ENCODE assay signal across 8 cellular contexts in the genomic region with DNA sequence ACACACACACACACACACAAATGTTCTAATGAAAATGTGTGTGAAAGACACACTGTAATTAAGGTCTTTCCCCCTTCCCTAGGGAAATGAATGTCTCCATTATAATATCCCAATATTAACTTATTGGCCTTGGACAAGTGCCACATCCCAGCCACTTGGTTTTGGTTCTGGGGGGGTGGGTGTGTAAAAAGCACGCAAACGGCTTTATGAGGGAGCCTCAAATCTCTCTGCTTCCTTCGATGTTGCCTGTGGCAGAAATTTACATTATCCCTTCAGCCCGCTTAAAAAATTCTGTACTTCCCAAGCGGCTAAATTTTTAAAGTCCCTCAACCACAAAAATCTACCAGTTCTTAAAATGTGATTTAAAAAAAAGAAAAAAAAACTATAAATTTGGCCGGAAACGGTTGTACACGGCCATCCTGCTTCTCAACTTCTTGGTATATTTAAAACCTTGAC. TPM values are rescaled to one million over a fixed set of nuclear protein-coding genes. Genes with fewer than 3 reads are reported as not detected.
DNase-seq lines count a peak whose midpoint lies in the region; ATAC-seq and TF ChIP-seq lines count a peak whose summit lies in the region.

No MANE protein-coding gene starts in this region.

- H3K4me3 ChIP-seq in liver (ENCODE audit: low read depth in 1 of 3, low read length in 3 of 3) (peak overlapping the region; percentile 62 to 83 (median 65)), urinary bladder (ENCODE audit: low read depth, low read length) (peak overlapping the region; percentile 50)

- H3K27me3 Mint-ChIP-seq in activated naive CD4-positive, alpha-beta T cell treated with anti-CD3 and anti-CD28 coated beads, Interleukin-2, amount 50 U/mL, for 24 hours: no peaks in the 10 kb centered on the region
- no peaks in the 10 kb centered on the region for H3K27me3 Mint-ChIP-seq in activated naive CD8-positive, alpha-beta T cell

- H3K27ac Mint-ChIP-seq in activated naive CD4-positive, alpha-beta T cell treated with anti-CD3 and anti-CD28 coated beads, Interleukin-2, amount 50 U/mL, for 24 hours: peak overlapping the region; percentile 98
- peak overlapping the region; percentile 93 for H3K27ac Mint-ChIP-seq in activated naive CD8-positive, alpha-beta T cell

- peaks cover 3 to 14% (median 7%) of the 10 kb centered on the region in 4 donors for H3K4me1 ChIP-seq in liver (ENCODE audit: control insufficient read depth in 4 of 4, insufficient read depth in 4 of 4, low read length in 3 of 4)
- no peaks in the 10 kb centered on the region for H3K4me1 ChIP-seq in urinary bladder (ENCODE audit: insufficient read depth)

- TF ChIP-seq RAD21 in liver (IDR thresholded peaks at IDR 0.05): no peak

- H3K9me3 ChIP-seq in liver (ENCODE audit: control insufficient read depth in 4 of 4, low read length in 3 of 4): no peaks in the 10 kb centered on the region

- no peaks in the 10 kb centered on the region for H3K36me3 Mint-ChIP-seq in activated naive CD4-positive, alpha-beta T cell treated with anti-CD3 and anti-CD28 coated beads, Interleukin-2, amount 50 U/mL, for 24 hours
- H3K36me3 Mint-ChIP-seq in activated naive CD8-positive, alpha-beta T cell: no peaks in the 10 kb centered on the region

- H3K9ac ChIP-seq in liver (ENCODE audit: low read depth in 1 of 2, low read length in 2 of 2): peak overlapping the region in 1 of 2 donors; percentile 79

- peak overlapping the region; percentile 93 for H3K4me3 Mint-ChIP-seq in activated naive CD4-positive, alpha-beta T cell treated with anti-CD3 and anti-CD28 coated beads, Interleukin-2, amount 50 U/mL, for 24 hours
- peak overlapping the region; percentile 93 for H3K4me3 Mint-ChIP-seq in activated naive CD8-positive, alpha-beta T cell

- H3K9me3 Mint-ChIP-seq in activated naive CD4-positive, alpha-beta T cell treated with anti-CD3 and anti-CD28 coated beads, Interleukin-2, amount 50 U/mL, for 24 hours: no peaks in the 10 kb centered on the region
- H3K9me3 Mint-ChIP-seq in activated naive CD8-positive, alpha-beta T cell (ENCODE audit: low read depth): no peaks in the 10 kb centered on the region

- DNase-seq in activated naive CD4-positive, alpha-beta T cell (lab: John Stamatoyannopoulos, UW): no peak
- DNase-seq in glomerular visceral epithelial cell (ENCODE audit: extremely low spot score): no peak

- H3K36me3 ChIP-seq in liver (ENCODE audit: control insufficient read depth in 4 of 4, insufficient read depth in 3 of 4, low read depth in 1 of 4, low read length in 3 of 4) (no peaks in the 10 kb centered on the region), urinary bladder (ENCODE audit: insufficient read depth) (no peaks in the 10 kb centered on the region)

- ATAC-seq in activated CD4-positive, CD25-positive, alpha-beta regulatory T cell treated with anti-CD3 and anti-CD28 coated beads, Interleukin-2, amount 50 U/mL, for 24 hours: no peak
- ATAC-seq in GM21825 (IDR thresholded peaks at IDR 0.05; ENCODE audit: unreplicated experiment): no peak

- no peak for TF ChIP-seq CTCF in liver (IDR thresholded peaks at IDR 0.05; ENCODE audit: low read depth, low read length, missing input control)

- 37% methylated on average over 8 of the region's 8 CpGs for WGBS in liver
- WGBS in urinary bladder: 11% methylated on average over 8 of the region's 8 CpGs

- peaks cover 56% of the 10 kb centered on the region for H3K4me1 Mint-ChIP-seq in activated naive CD4-positive, alpha-beta T cell treated with anti-CD3 and anti-CD28 coated beads, Interleukin-2, amount 50 U/mL, for 24 hours
- H3K4me1 Mint-ChIP-seq in activated naive CD8-positive, alpha-beta T cell (ENCODE audit: low read depth): peaks cover 50% of the 10 kb centered on the region

- H3K27me3 ChIP-seq in liver (ENCODE audit: control insufficient read depth in 4 of 4, insufficient read depth in 4 of 4, low read length in 3 of 4): no peaks in the 10 kb centered on the region

- H3K27ac ChIP-seq in liver (ENCODE audit: low read depth in 1 of 2, low read length in 2 of 2) (peak overlapping the region; percentile 69 to 80), urinary bladder (ENCODE audit: low read depth) (no peak overlapping the region)

TF ChIP-seq in liver, 16 proteins besides CTCF, POLR2A, EP300 and RAD21:
- TF ChIP-seq, protein P1, sequence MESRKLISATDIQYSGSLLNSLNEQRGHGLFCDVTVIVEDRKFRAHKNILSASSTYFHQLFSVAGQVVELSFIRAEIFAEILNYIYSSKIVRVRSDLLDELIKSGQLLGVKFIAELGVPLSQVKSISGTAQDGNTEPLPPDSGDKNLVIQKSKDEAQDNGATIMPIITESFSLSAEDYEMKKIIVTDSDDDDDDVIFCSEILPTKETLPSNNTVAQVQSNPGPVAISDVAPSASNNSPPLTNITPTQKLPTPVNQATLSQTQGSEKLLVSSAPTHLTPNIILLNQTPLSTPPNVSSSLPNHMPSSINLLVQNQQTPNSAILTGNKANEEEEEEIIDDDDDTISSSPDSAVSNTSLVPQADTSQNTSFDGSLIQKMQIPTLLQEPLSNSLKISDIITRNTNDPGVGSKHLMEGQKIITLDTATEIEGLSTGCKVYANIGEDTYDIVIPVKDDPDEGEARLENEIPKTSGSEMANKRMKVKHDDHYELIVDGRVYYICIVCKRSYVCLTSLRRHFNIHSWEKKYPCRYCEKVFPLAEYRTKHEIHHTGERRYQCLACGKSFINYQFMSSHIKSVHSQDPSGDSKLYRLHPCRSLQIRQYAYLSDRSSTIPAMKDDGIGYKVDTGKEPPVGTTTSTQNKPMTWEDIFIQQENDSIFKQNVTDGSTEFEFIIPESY (IDR thresholded peaks at IDR 0.05): no peak
- TF ChIP-seq YY1 (IDR thresholded peaks at IDR 0.05) (no peak), JUND (IDR thresholded peaks at IDR 0.05) (no peak), RXRA (IDR thresholded peaks at IDR 0.05) (no peak), HNF4G (IDR thresholded peaks at IDR 0.05) (no peak), EGR1 (IDR thresholded peaks at IDR 0.05; ENCODE audit: low read depth in 2 of 2) (no peak), SP1 (IDR thresholded peaks at IDR 0.05) (no peak), GABPA (IDR thresholded peaks at IDR 0.05 in 1 of 2, conservative IDR thresholded peaks at IDR 0.05 in 1 of 2) (no peak), FOXA1 (IDR thresholded peaks at IDR 0.05) (no peak), FOXA2 (IDR thresholded peaks at IDR 0.05) (no peak), HNF4A (conservative IDR thresholded peaks at IDR 0.05) (no peak), TAF1 (conservative IDR thresholded peaks at IDR 0.05) (no peak), NR2F2 (IDR thresholded peaks at IDR 0.05) (no peak)
- TF ChIP-seq, protein P2, sequence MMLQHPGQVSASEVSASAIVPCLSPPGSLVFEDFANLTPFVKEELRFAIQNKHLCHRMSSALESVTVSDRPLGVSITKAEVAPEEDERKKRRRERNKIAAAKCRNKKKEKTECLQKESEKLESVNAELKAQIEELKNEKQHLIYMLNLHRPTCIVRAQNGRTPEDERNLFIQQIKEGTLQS (IDR thresholded peaks at IDR 0.05): no peak
- TF ChIP-seq, protein P3, sequence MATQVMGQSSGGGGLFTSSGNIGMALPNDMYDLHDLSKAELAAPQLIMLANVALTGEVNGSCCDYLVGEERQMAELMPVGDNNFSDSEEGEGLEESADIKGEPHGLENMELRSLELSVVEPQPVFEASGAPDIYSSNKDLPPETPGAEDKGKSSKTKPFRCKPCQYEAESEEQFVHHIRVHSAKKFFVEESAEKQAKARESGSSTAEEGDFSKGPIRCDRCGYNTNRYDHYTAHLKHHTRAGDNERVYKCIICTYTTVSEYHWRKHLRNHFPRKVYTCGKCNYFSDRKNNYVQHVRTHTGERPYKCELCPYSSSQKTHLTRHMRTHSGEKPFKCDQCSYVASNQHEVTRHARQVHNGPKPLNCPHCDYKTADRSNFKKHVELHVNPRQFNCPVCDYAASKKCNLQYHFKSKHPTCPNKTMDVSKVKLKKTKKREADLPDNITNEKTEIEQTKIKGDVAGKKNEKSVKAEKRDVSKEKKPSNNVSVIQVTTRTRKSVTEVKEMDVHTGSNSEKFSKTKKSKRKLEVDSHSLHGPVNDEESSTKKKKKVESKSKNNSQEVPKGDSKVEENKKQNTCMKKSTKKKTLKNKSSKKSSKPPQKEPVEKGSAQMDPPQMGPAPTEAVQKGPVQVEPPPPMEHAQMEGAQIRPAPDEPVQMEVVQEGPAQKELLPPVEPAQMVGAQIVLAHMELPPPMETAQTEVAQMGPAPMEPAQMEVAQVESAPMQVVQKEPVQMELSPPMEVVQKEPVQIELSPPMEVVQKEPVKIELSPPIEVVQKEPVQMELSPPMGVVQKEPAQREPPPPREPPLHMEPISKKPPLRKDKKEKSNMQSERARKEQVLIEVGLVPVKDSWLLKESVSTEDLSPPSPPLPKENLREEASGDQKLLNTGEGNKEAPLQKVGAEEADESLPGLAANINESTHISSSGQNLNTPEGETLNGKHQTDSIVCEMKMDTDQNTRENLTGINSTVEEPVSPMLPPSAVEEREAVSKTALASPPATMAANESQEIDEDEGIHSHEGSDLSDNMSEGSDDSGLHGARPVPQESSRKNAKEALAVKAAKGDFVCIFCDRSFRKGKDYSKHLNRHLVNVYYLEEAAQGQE (IDR thresholded peaks at IDR 0.05): no peak
- TF ChIP-seq, protein P4, sequence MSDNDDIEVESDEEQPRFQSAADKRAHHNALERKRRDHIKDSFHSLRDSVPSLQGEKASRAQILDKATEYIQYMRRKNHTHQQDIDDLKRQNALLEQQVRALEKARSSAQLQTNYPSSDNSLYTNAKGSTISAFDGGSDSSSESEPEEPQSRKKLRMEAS (IDR thresholded peaks at IDR 0.05): no peak

RNA-seq across cellular contexts. Expression of a gene that starts 0.4 kb away (rescaled TPM):
- total RNA-seq in liver: 1 to 10 TPM; 3.8 to 7.1 TPM
- polyA plus RNA-seq in liver: 1 to 10 TPM; 2.1 to 3.0 TPM
- total RNA-seq in urinary bladder: 10.4 TPM
- 14.5 TPM for polyA plus RNA-seq in urinary bladder

RNA-seq across cellular contexts. Expression of a gene that starts 25.2 kb away (rescaled TPM):
- total RNA-seq in liver (10 to 100 TPM; 74.0 to 88.2 TPM), urinary bladder (70.3 TPM)
- polyA plus RNA-seq in liver (100 to 1,000 TPM; 102 to 152 TPM), urinary bladder (135 TPM)

RNA-seq across cellular contexts. Expression of a gene that starts 27.2 kb away (rescaled TPM):
- total RNA-seq in liver: 10 to 100 TPM; 15.9 to 34.9 TPM
- polyA plus RNA-seq in liver: 10 to 100 TPM; 15.5 to 23.4 TPM
- 28.0 TPM for total RNA-seq in urinary bladder
- 6.6 TPM for polyA plus RNA-seq in urinary bladder

RNA-seq across cellular contexts. Expression of a gene that starts 32.5 kb away (rescaled TPM):
- total RNA-seq in liver: not detected
- not detected for polyA plus RNA-seq in liver
- not detected for total RNA-seq in urinary bladder
- not detected for polyA plus RNA-seq in urinary bladder

RNA-seq across cellular contexts. Expression of a gene that starts 47.8 kb away (rescaled TPM):
- total RNA-seq in liver: under 1 TPM; 0.23 to 0.50 TPM
- polyA plus RNA-seq in liver: under 1 TPM in 1 of 2 donors, not detected in 1; 0.38 TPM
- 6.4 TPM for total RNA-seq in urinary bladder
- polyA plus RNA-seq in urinary bladder: 4.4 TPM
